In the genomic region with DNA sequence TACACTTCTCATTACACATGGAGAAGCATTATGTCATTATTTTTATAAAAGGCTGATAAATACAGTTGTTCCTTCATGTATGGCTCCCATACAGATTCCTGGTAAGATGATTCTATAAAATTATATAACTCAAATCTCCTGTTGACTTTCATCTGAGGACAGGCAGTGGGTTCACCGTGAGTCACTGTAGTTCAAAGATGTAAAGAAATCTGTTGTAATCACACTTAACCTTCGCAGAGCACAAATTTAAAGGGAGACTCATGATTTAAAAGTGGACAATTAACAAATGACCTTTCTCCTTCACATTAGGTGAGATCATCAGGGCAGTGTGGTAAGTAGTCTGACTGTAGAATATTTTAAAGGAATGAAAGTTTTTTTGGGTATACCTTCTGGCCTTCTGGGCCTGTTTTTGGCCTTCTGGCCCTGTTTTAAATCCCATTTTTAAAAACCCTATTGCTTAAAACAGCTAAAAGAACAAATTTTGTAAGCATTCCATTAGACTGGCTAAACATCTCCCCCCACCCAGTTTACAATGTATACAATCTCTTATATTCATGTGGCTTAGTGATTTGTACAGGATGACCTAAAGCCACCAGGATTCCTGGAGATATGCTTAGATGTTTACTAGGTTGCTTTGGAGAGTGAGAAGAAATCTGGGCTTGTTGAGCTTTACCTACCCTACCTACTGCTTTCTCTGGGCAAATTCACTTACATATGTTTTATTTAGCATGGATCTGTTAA, we compare ENCODE assay signal across 10 cellular contexts.
A peak's percentile ranks its signal among the peaks of the same experiment; 100 is the strongest.
DNase-seq lines count a peak whose midpoint lies in the region; ATAC-seq, FAIRE-seq and TF ChIP-seq lines count a peak whose summit lies in the region.
"Had no signal": no experiment of that assay in that cellular context is flagged by ENCODE, and none has a peak within 500 bp of the region (broad histone marks: within the 10 kb centered on the region; RNA-seq: fewer than 3 reads in every experiment).

No MANE protein-coding gene starts in this region.

- POLR2A ChIA-PET in naive thymus-derived CD4-positive, alpha-beta T cell (lab: Charles Lee): interaction anchor here (0.9 to 1.2 kb wide), 2 partner anchors 70 to 1223 kb away, joined by 3 to 5 read pairs; a partner anchor contains a TSS

- no peaks in the 10 kb centered on the region for H3K36me3 ChIP-seq in naive thymus-derived CD4-positive, alpha-beta T cell (ENCODE audit: control insufficient read depth in 2 of 3, insufficient read depth in 3 of 3, low read length in 3 of 3)

- H3K27ac ChIP-seq in naive thymus-derived CD4-positive, alpha-beta T cell (ENCODE audit: low read depth, low read length): peak overlapping the region; percentile 58
- H3K27ac ChIP-seq: parathyroid adenoma had no signal

- ATAC-seq in naive thymus-derived CD4-positive, alpha-beta T cell: no peak

- no peak for TF ChIP-seq CTCF in CD14-positive monocyte (IDR thresholded peaks at IDR 0.05)

- peak; percentile 76 for FAIRE-seq in colon (lab: Jason Lieb, UNC)

- peak overlapping the region in 5 of 7 donors; percentile 0 to 76 (median 62) for H3K27ac Mint-ChIP-seq in CD14-positive monocyte
- H3K27ac Mint-ChIP-seq in naive thymus-derived CD4-positive, alpha-beta T cell: peak overlapping the region in 8 of 9 donors; percentile 81 to 94 (median 86)

- peak overlapping the region; percentile 18 for H3K4me3 ChIP-seq in naive thymus-derived CD4-positive, alpha-beta T cell (ENCODE audit: low read length)

- no peak for DNase-seq in CD14-positive monocyte (ENCODE audit: low spot score)
- peak; percentile 32 for DNase-seq in M059J (ENCODE audit: low read depth)
- DNase-seq in naive thymus-derived CD4-positive, alpha-beta T cell: no peak
- DNase-seq in NCI-H1436 (lab: John Stamatoyannopoulos, UW): no peak
- no peak for DNase-seq in superior temporal gyrus (ENCODE audit: extremely low spot score)
- no peak for DNase-seq in Ammon's horn (ENCODE audit: low spot score)
- no peak for DNase-seq in activated effector memory CD4-positive, alpha-beta T cell treated with Interleukin-2 at 50 U/mL for 16 hours
- DNase-seq: foreskin melanocyte had no signal

- intact Hi-C loops in CD14-positive monocyte (cut with micrococcal nuclease): no loop called here
- intact Hi-C loops in naive thymus-derived CD4-positive, alpha-beta T cell (cut with micrococcal nuclease): loop anchor here (2.0 to 10.0 kb wide), 6 partner anchors 15 to 1221 kb away; a partner anchor contains a TSS

- H3K27me3 ChIP-seq in naive thymus-derived CD4-positive, alpha-beta T cell (ENCODE audit: control insufficient read depth in 2 of 2, insufficient read depth in 2 of 2, low read length in 2 of 2): no peaks in the 10 kb centered on the region

- no peaks in the 10 kb centered on the region for H3K9me3 ChIP-seq in naive thymus-derived CD4-positive, alpha-beta T cell (ENCODE audit: control insufficient read depth in 2 of 3, low read length in 3 of 3)

- H3K4me3 Mint-ChIP-seq in CD14-positive monocyte: peak overlapping the region in 1 of 2 donors; percentile 73
- peak overlapping the region in 9 of 10 donors; percentile 21 to 83 (median 76) for H3K4me3 Mint-ChIP-seq in naive thymus-derived CD4-positive, alpha-beta T cell

- H3K4me1 Mint-ChIP-seq in CD14-positive monocyte: peaks cover 24% of the 10 kb centered on the region
- peaks cover 9 to 49% (median 48%) of the 10 kb centered on the region in 7 donors for H3K4me1 Mint-ChIP-seq in naive thymus-derived CD4-positive, alpha-beta T cell

- peaks cover 29 to 33% of the 10 kb centered on the region in 2 donors for H3K4me1 ChIP-seq in naive thymus-derived CD4-positive, alpha-beta T cell (ENCODE audit: control insufficient read depth in 2 of 2, insufficient read depth in 2 of 2, low read length in 2 of 2)
- H3K4me1 ChIP-seq: parathyroid adenoma had no signal

- CTCF ChIA-PET in naive thymus-derived CD4-positive, alpha-beta T cell (lab: Charles Lee): no interaction called here

- no peaks in the 10 kb centered on the region for H3K36me3 Mint-ChIP-seq in CD14-positive monocyte
- peaks cover 0 to 2% (median 0%) of the 10 kb centered on the region in 5 donors for H3K36me3 Mint-ChIP-seq in naive thymus-derived CD4-positive, alpha-beta T cell

- no peaks in the 10 kb centered on the region for H3K9me3 Mint-ChIP-seq in CD14-positive monocyte
- no peaks in the 10 kb centered on the region for H3K9me3 Mint-ChIP-seq in naive thymus-derived CD4-positive, alpha-beta T cell

- H3K27me3 Mint-ChIP-seq in CD14-positive monocyte (ENCODE audit: low read depth in 3 of 3): peaks cover 0 to 2% (median 0%) of the 10 kb centered on the region in 3 donors
- peaks cover 0 to 16% (median 0%) of the 10 kb centered on the region in 5 donors for H3K27me3 Mint-ChIP-seq in naive thymus-derived CD4-positive, alpha-beta T cell

Comparison
In these comparisons a context has a peak if more than half of its experiments do, and no peak if none do; other contexts are left out.
1. intact Hi-C loops: an anchor here in naive thymus-derived CD4-positive, alpha-beta T cell (2.0 to 10.0 kb wide); none called in CD14-positive monocyte.